Comparison of ENCODE assay signal across 36 cellular contexts in the genomic region with DNA sequence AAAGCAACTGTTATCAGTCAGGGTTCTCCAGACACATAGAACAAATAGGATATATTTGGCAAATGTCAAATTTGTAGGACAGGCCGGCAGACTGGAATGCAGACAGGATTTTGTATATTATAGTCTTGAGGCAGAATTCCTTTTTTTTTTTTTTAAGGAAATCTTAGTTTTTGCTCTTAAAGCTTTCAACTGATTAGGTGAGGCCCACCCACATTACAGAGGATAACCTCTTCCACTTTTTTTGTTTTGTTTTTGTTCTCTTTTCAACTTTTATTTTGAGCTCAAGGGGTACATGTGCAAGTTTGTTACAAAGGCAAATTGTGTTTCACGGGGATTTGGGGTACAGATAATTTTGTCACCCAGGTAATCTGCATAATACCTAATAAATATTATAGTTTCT.
"Had no signal": no experiment of that assay in that cellular context is flagged by ENCODE, and none has a peak within 500 bp of the region (broad histone marks: within the 10 kb centered on the region; RNA-seq: fewer than 3 reads in every experiment).

No MANE protein-coding gene starts in this region.

- H3K36me3 ChIP-seq: MG63 had no signal

- H3K27me3 ChIP-seq: MG63 had no signal

- DNase-seq: Kasumi-1, MG63, MM.1S, MV-4-11, NCI-H1048, NCI-H1092, NCI-H1092 treated with DMSO at 0.1 percent for 48 hours, NCI-H1105, NCI-H1105 treated with DMSO at 0.1 percent for 48 hours, NCI-H1417, NCI-H1417 treated with DMSO at 0.1 percent for 48 hours, NCI-H1436, NCI-H1436 treated with DMSO at 0.1 percent for 48 hours, NCI-H146, NCI-H1694, NCI-H1694 treated with DMSO at 0.1 percent for 48 hours, NCI-H187, NCI-H187 treated with DMSO at 0.1 percent for 48 hours, NCI-H1930, NCI-H2029, NCI-H2029 treated with DMSO at 0.1 percent for 48 hours, NCI-H2081, NCI-H2081 treated with DMSO at 0.1 percent for 48 hours, NCI-H2107, NCI-H2171, NCI-H2171 treated with DMSO at 0.1 percent for 48 hours, NCI-H2227 treated with DMSO at 0.1 percent for 48 hours, NCI-H226, NCI-H345, NCI-H446, NCI-H446 treated with DMSO at 0.1 percent for 48 hours, NCI-H510A, NCI-H510A treated with DMSO at 0.1 percent for 48 hours, NCI-H524, NCI-H524 treated with DMSO at 0.1 percent for 48 hours, NCI-H526 had no signal

- H3K4me3 ChIP-seq: MG63 had no signal
